18 cellular contexts compared by ENCODE assay signal in genomic region chr14:100282766-100283419, GRCh38. TPM values are rescaled to one million over a fixed set of nuclear protein-coding genes. Genes with fewer than 3 reads are reported as not detected.
DNase-seq lines count a peak whose midpoint lies in the region; ATAC-seq and TF ChIP-seq lines count a peak whose summit lies in the region.
"Had no signal": no experiment of that assay in that cellular context is flagged by ENCODE, and none has a peak within 500 bp of the region (broad histone marks: within the 10 kb centered on the region; RNA-seq: fewer than 3 reads in every experiment).

No MANE protein-coding gene starts in this region.

- H3K27ac Mint-ChIP-seq in Calu3 (ENCODE audit: unreplicated experiment): peak overlapping the region; percentile 39
- peak overlapping the region in 2 of 3 donors; percentile 58 to 78 for H3K27ac Mint-ChIP-seq in IgD-negative memory B cell
- peak overlapping the region; percentile 63 for H3K27ac Mint-ChIP-seq in osteocyte (ENCODE audit: unreplicated experiment)
- no peak overlapping the region for H3K27ac Mint-ChIP-seq in activated T-helper 2 cell treated with anti-CD3 and anti-CD28 coated beads, Interferon-gamma antibody, Interleukin-2, Interleukin-4, amounts not matched to agents 10 μg/mL and 5 μg/mL and 100 μg/mL, durations not matched to agents 14 hours and 24 hours and 36 hours

- ATAC-seq in esophagus mucosa (peak; percentile 55), HG02571 (IDR thresholded peaks at IDR 0.05; ENCODE audit: unreplicated experiment) (no peak), GM21825 (IDR thresholded peaks at IDR 0.05; ENCODE audit: unreplicated experiment) (no peak), HG03175 (IDR thresholded peaks at IDR 0.05; ENCODE audit: unreplicated experiment) (no peak)
- ATAC-seq: sciatic nerve had no signal

- TF ChIP-seq CTCF in Calu3 (IDR thresholded peaks at IDR 0.05; ENCODE audit: unreplicated experiment): no peak
- TF ChIP-seq CTCF in osteocyte (IDR thresholded peaks at IDR 0.05): no peak

- no peak for DNase-seq in Calu3
- no peak for DNase-seq in osteocyte (ENCODE audit: extremely low spot score, unreplicated experiment)
- no peak for DNase-seq in activated T-helper 2 cell treated with anti-CD3 and anti-CD28 coated beads, Interferon-gamma antibody, Interleukin-2, Interleukin-4, amounts not matched to agents 10 μg/mL and 5 μg/mL and 100 μg/mL, durations not matched to agents 14 hours and 24 hours and 36 hours (ENCODE audit: low spot score)
- DNase-seq: activated CD4-positive, alpha-beta T cell treated with anti-CD3 and anti-CD28 coated beads, Interleukin-2, amount 10 ng/mL, durations not matched to agents 24 days and 14 days; activated gamma-delta T cell treated with Interleukin-2 at 50 U/mL for 16 hours; NCI-H1092 treated with DMSO at 0.1 percent for 48 hours had no signal

- CTCF ChIA-PET in Calu3 (lab: Charles Lee): interaction anchor here (0.6 kb wide), 1 partner anchor 8 kb away, joined by 4 read pairs; no protein-coding TSS in a partner anchor

- H3K4me1 Mint-ChIP-seq in Calu3 (ENCODE audit: low read depth, unreplicated experiment): peaks cover 15% of the 10 kb centered on the region
- H3K4me1 Mint-ChIP-seq in IgD-negative memory B cell: peaks cover 10 to 19% (median 18%) of the 10 kb centered on the region in 3 donors
- H3K4me1 Mint-ChIP-seq in osteocyte (ENCODE audit: unreplicated experiment): peaks cover 45% of the 10 kb centered on the region
- peaks cover 22% of the 10 kb centered on the region for H3K4me1 Mint-ChIP-seq in activated T-helper 2 cell treated with anti-CD3 and anti-CD28 coated beads, Interferon-gamma antibody, Interleukin-2, Interleukin-4, amounts not matched to agents 10 μg/mL and 5 μg/mL and 100 μg/mL, durations not matched to agents 14 hours and 24 hours and 36 hours (ENCODE audit: low read depth)

- no TSS peak for BruUV-seq in Calu3 (replicated peaks; lab: Mats Ljungman, UMichigan)

- H3K27me3 Mint-ChIP-seq in Calu3 (ENCODE audit: unreplicated experiment) (no peaks in the 10 kb centered on the region), IgD-negative memory B cell (no peaks in the 10 kb centered on the region), osteocyte (ENCODE audit: unreplicated experiment) (no peaks in the 10 kb centered on the region)
- no peaks in the 10 kb centered on the region for H3K27me3 Mint-ChIP-seq in activated T-helper 2 cell treated with anti-CD3 and anti-CD28 coated beads, Interferon-gamma antibody, Interleukin-2, Interleukin-4, amounts not matched to agents 10 μg/mL and 5 μg/mL and 100 μg/mL, durations not matched to agents 14 hours and 24 hours and 36 hours (ENCODE audit: low read depth)
- H3K27me3 Mint-ChIP-seq: activated CD4-positive, alpha-beta T cell treated with anti-CD3 and anti-CD28 coated beads, Interleukin-2, amount 10 ng/mL, durations not matched to agents 24 days and 14 days; central memory CD8-positive, alpha-beta T cell had no signal

- peaks cover 43% of the 10 kb centered on the region for H3K36me3 Mint-ChIP-seq in Calu3 (ENCODE audit: insufficient read depth, unreplicated experiment)
- H3K36me3 Mint-ChIP-seq in IgD-negative memory B cell: no peaks in the 10 kb centered on the region
- peaks cover 5% of the 10 kb centered on the region for H3K36me3 Mint-ChIP-seq in osteocyte (ENCODE audit: unreplicated experiment)
- peaks cover 28% of the 10 kb centered on the region for H3K36me3 Mint-ChIP-seq in activated T-helper 2 cell treated with anti-CD3 and anti-CD28 coated beads, Interferon-gamma antibody, Interleukin-2, Interleukin-4, amounts not matched to agents 10 μg/mL and 5 μg/mL and 100 μg/mL, durations not matched to agents 14 hours and 24 hours and 36 hours (ENCODE audit: low read depth)

- H3K4me3 Mint-ChIP-seq in Calu3 (ENCODE audit: low read depth, unreplicated experiment) (no peak overlapping the region), IgD-negative memory B cell (peak overlapping the region in 2 of 4 donors; percentile 9 to 74), osteocyte (ENCODE audit: unreplicated experiment) (no peak overlapping the region)
- no peak overlapping the region for H3K4me3 Mint-ChIP-seq in activated T-helper 2 cell treated with anti-CD3 and anti-CD28 coated beads, Interferon-gamma antibody, Interleukin-2, Interleukin-4, amounts not matched to agents 10 μg/mL and 5 μg/mL and 100 μg/mL, durations not matched to agents 14 hours and 24 hours and 36 hours (ENCODE audit: low read depth)
- H3K4me3 Mint-ChIP-seq: activated CD4-positive, alpha-beta T cell treated with anti-CD3 and anti-CD28 coated beads, Interleukin-2, amount 10 ng/mL, durations not matched to agents 24 days and 14 days; CD14-positive monocyte; central memory CD8-positive, alpha-beta T cell; T-helper 1 cell treated with Interleukin-12 subunit alpha and Interleukin-12 subunit beta and Interleukin-4 antibody, amounts not matched to agents 30 μg/mL and 1 μg/mL, for 36 hours had no signal

- H3K9me3 Mint-ChIP-seq in Calu3 (ENCODE audit: low read depth, unreplicated experiment): no peaks in the 10 kb centered on the region
- no peaks in the 10 kb centered on the region for H3K9me3 Mint-ChIP-seq in IgD-negative memory B cell
- no peaks in the 10 kb centered on the region for H3K9me3 Mint-ChIP-seq in osteocyte (ENCODE audit: unreplicated experiment)
- no peaks in the 10 kb centered on the region for H3K9me3 Mint-ChIP-seq in activated T-helper 2 cell treated with anti-CD3 and anti-CD28 coated beads, Interferon-gamma antibody, Interleukin-2, Interleukin-4, amounts not matched to agents 10 μg/mL and 5 μg/mL and 100 μg/mL, durations not matched to agents 14 hours and 24 hours and 36 hours
- H3K9me3 Mint-ChIP-seq: activated CD4-positive, alpha-beta T cell treated with anti-CD3 and anti-CD28 coated beads, Interleukin-2, amount 10 ng/mL, durations not matched to agents 24 days and 14 days; CD14-positive monocyte; central memory CD8-positive, alpha-beta T cell; T-helper 1 cell treated with Interleukin-12 subunit alpha and Interleukin-12 subunit beta and Interleukin-4 antibody, amounts not matched to agents 30 μg/mL and 1 μg/mL, for 36 hours had no signal

- intact Hi-C loops in Calu3 (cut with micrococcal nuclease; ENCODE audit: unreplicated experiment): no loop called here
- intact Hi-C loops in activated T-helper 2 cell treated with anti-CD3 and anti-CD28 coated beads, Interferon-gamma antibody, Interleukin-2, Interleukin-4, amounts not matched to agents 10 μg/mL and 5 μg/mL and 100 μg/mL, durations not matched to agents 14 hours and 24 hours and 36 hours (cut with micrococcal nuclease): no loop called here

RNA-seq across cellular contexts. Expression of gene SLC25A29, which starts 23.4 kb away (rescaled TPM):
- total RNA-seq in Calu3 (2022) (68.4 and 80.1 TPM in 2 replicates), esophagus mucosa (15.5 TPM), osteocyte (57.0 and 58.8 TPM in 2 replicates)
- 3.4 TPM for polyA plus RNA-seq in IgD-negative memory B cell
- total RNA-seq in activated T-helper 2 cell treated with anti-CD3 and anti-CD28 coated beads, Interferon-gamma antibody, Interleukin-2, Interleukin-4, amounts not matched to agents 10 μg/mL and 5 μg/mL and 100 μg/mL, durations not matched to agents 14 hours and 24 hours and 36 hours: 37.0 and 38.8 TPM in 2 replicates

RNA-seq across cellular contexts. Expression of gene SLC25A47, which starts 40.2 kb away (rescaled TPM):
- total RNA-seq in Calu3 (2022) (not detected in 2 replicates), esophagus mucosa (not detected), osteocyte (not detected in 2 replicates)
- not detected for polyA plus RNA-seq in IgD-negative memory B cell
- not detected in 2 replicates for total RNA-seq in activated T-helper 2 cell treated with anti-CD3 and anti-CD28 coated beads, Interferon-gamma antibody, Interleukin-2, Interleukin-4, amounts not matched to agents 10 μg/mL and 5 μg/mL and 100 μg/mL, durations not matched to agents 14 hours and 24 hours and 36 hours
- total RNA-seq: activated CD4-positive, alpha-beta T cell treated with anti-CD3 and anti-CD28 coated beads, Interleukin-2, amount 10 ng/mL, durations not matched to agents 24 days and 14 days; G401; NCI-H460; sciatic nerve had no signal
- polyA plus RNA-seq: CD14-positive monocyte, fibroblast of lung had no signal

RNA-seq across cellular contexts. Expression of gene YY1, which starts 43.9 kb away (rescaled TPM):
- total RNA-seq in Calu3 (2022) (99.0 and 100.0 TPM in 2 replicates), esophagus mucosa (44.5 TPM), osteocyte (70.0 and 77.2 TPM in 2 replicates)
- polyA plus RNA-seq in IgD-negative memory B cell: 17.7 TPM
- total RNA-seq in activated T-helper 2 cell treated with anti-CD3 and anti-CD28 coated beads, Interferon-gamma antibody, Interleukin-2, Interleukin-4, amounts not matched to agents 10 μg/mL and 5 μg/mL and 100 μg/mL, durations not matched to agents 14 hours and 24 hours and 36 hours: 105 TPM in 2 replicates
